Comparison of ENCODE assay signal across 1 cellular context in the genomic region with DNA sequence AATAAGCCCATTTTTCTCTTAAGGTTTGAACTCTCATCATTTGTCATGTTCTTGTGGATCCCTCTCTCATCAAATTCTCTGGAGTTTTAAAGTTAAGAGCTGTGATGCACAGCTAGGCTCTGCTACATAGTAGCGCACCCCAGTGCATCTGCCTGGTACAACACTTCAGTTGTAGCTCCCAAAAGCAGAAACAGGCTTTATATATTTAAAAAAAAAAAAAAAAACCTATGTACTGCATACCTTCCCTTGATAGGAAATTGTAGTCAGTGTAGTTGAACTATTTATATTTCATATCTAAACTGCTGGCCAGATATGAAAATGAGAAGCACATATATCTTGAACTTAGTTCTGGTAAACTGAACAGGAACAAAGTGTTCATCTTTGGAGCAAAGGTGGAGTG.
TF ChIP-seq lines count a peak whose summit lies in the region.

No MANE protein-coding gene starts in this region.

TF ChIP-seq in HCT116, 20 proteins besides CTCF, POLR2A, EP300 and RAD21 (continued from another document):
- TF ChIP-seq, protein P1, sequence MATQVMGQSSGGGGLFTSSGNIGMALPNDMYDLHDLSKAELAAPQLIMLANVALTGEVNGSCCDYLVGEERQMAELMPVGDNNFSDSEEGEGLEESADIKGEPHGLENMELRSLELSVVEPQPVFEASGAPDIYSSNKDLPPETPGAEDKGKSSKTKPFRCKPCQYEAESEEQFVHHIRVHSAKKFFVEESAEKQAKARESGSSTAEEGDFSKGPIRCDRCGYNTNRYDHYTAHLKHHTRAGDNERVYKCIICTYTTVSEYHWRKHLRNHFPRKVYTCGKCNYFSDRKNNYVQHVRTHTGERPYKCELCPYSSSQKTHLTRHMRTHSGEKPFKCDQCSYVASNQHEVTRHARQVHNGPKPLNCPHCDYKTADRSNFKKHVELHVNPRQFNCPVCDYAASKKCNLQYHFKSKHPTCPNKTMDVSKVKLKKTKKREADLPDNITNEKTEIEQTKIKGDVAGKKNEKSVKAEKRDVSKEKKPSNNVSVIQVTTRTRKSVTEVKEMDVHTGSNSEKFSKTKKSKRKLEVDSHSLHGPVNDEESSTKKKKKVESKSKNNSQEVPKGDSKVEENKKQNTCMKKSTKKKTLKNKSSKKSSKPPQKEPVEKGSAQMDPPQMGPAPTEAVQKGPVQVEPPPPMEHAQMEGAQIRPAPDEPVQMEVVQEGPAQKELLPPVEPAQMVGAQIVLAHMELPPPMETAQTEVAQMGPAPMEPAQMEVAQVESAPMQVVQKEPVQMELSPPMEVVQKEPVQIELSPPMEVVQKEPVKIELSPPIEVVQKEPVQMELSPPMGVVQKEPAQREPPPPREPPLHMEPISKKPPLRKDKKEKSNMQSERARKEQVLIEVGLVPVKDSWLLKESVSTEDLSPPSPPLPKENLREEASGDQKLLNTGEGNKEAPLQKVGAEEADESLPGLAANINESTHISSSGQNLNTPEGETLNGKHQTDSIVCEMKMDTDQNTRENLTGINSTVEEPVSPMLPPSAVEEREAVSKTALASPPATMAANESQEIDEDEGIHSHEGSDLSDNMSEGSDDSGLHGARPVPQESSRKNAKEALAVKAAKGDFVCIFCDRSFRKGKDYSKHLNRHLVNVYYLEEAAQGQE (IDR thresholded peaks at IDR 0.05; ENCODE audit: low read depth): no peak
- no peak for TF ChIP-seq POLR2AphosphoS5 (IDR thresholded peaks at IDR 0.05; ENCODE audit: low read depth, low read length)
- no peak for TF ChIP-seq YY1 (IDR thresholded peaks at IDR 0.05; ENCODE audit: extremely low read depth, insufficient replicate concordance, low read depth, low read length)
- TF ChIP-seq CBX3 (IDR thresholded peaks at IDR 0.05; ENCODE audit: low read depth): no peak
